ENCODE assay signal across 18 cellular contexts in the genomic region with DNA sequence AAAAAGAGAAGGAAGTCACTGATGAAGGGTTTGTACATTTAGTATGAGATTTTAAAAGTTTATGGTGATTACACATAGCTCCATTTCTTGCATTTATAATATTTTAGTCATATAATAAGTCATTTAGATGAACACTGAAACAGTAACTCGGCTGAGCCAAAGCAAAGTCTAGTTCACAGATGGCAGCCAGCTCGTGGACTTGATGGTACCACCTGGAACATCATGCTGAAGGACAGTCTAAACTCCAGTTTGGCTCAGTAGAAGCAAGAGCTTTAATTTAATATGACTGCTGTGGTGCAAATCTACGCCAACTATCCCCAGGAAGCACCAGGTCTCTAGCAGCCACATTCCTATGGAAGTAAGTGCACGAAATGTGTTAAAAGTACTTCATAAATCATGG.
"Had no signal": no experiment of that assay in that cellular context is flagged by ENCODE, and none has a peak within 500 bp of the region (broad histone marks: within the 10 kb centered on the region; RNA-seq: fewer than 3 reads in every experiment).

No MANE protein-coding gene starts in this region.

- H3K4me1 ChIP-seq: left lung, spleen, tibial nerve had no signal

- H3K27me3 Mint-ChIP-seq: activated CD4-positive, alpha-beta T cell treated with anti-CD3 and anti-CD28 coated beads, Interleukin-2, amount 10 ng/mL, durations not matched to agents 24 days and 14 days; activated naive CD8-positive, alpha-beta T cell; stimulated activated naive B cell treated with anti-CD40 and anti-IgM and Interleukin-4, amounts not matched to agents 10 μg/mL and 1 μg/mL and 100 μg/mL, for 72 hours had no signal

- H3K4me3 ChIP-seq: cardiac muscle cell, left lung, spleen, tibial nerve had no signal

- ATAC-seq: left lung; stimulated activated naive B cell treated with anti-CD40 and anti-IgM and Interleukin-4, amounts not matched to agents 10 μg/mL and 1 μg/mL and 100 μg/mL, for 72 hours; WTC11 had no signal

- H3K4me3 Mint-ChIP-seq: activated CD4-positive, alpha-beta T cell treated with anti-CD3 and anti-CD28 coated beads, Interleukin-2, amount 10 ng/mL, durations not matched to agents 24 days and 14 days; activated naive CD8-positive, alpha-beta T cell; activated T-helper 1 cell treated with anti-CD3 and anti-CD28 coated beads, Interleukin-12 subunit alpha, Interleukin-12 subunit beta, Interleukin-2, Interleukin-4 antibody, amounts not matched to agents 30 ng/mL and 10 ng/mL and 1 ng/mL, durations not matched to agents 14 hours and 24 hours and 36 hours; stimulated activated naive B cell treated with anti-CD40 and anti-IgM and Interleukin-4, amounts not matched to agents 10 μg/mL and 1 μg/mL and 100 μg/mL, for 72 hours; WTC11 had no signal

- H3K27ac ChIP-seq: cardiac muscle cell, left lung, spleen, tibial nerve had no signal

- H3K9me3 Mint-ChIP-seq: activated CD4-positive, alpha-beta T cell treated with anti-CD3 and anti-CD28 coated beads, Interleukin-2, amount 10 ng/mL, durations not matched to agents 24 days and 14 days; activated T-helper 1 cell treated with anti-CD3 and anti-CD28 coated beads, Interleukin-12 subunit alpha, Interleukin-12 subunit beta, Interleukin-2, Interleukin-4 antibody, amounts not matched to agents 30 ng/mL and 10 ng/mL and 1 ng/mL, durations not matched to agents 14 hours and 24 hours and 36 hours; stimulated activated naive B cell treated with anti-CD40 and anti-IgM and Interleukin-4, amounts not matched to agents 10 μg/mL and 1 μg/mL and 100 μg/mL, for 72 hours; WTC11 had no signal

- DNase-seq: activated CD4-positive, alpha-beta T cell treated with anti-CD3 and anti-CD28 coated beads, Interleukin-2, amount 10 ng/mL, durations not matched to agents 24 days and 14 days; activated CD8-positive, alpha-beta memory T cell treated with anti-CD3 and anti-CD28 coated beads, Interleukin-2, amount 50 U/mL, for 4 hours; amygdala; head of caudate nucleus; kidney; left lung; midbrain; occipital lobe; retina; spleen; stimulated activated CD4-positive, alpha-beta T cell treated with anti-CD3 and anti-CD28 coated beads, Interleukin-4, amount 100 ng/mL, for 4 hours; stimulated activated naive B cell treated with anti-CD40 and anti-IgM and Interleukin-4, amounts not matched to agents 10 μg/mL and 1 μg/mL and 100 μg/mL, for 72 hours; substantia nigra had no signal

- H3K27ac Mint-ChIP-seq: activated CD4-positive, alpha-beta T cell treated with anti-CD3 and anti-CD28 coated beads, Interleukin-2, amount 10 ng/mL, durations not matched to agents 24 days and 14 days; activated T-helper 1 cell treated with anti-CD3 and anti-CD28 coated beads, Interleukin-12 subunit alpha, Interleukin-12 subunit beta, Interleukin-2, Interleukin-4 antibody, amounts not matched to agents 30 ng/mL and 10 ng/mL and 1 ng/mL, durations not matched to agents 14 hours and 24 hours and 36 hours; stimulated activated naive B cell treated with anti-CD40 and anti-IgM and Interleukin-4, amounts not matched to agents 10 μg/mL and 1 μg/mL and 100 μg/mL, for 72 hours; WTC11 had no signal

- H3K27me3 ChIP-seq: cardiac muscle cell, left lung, spleen, tibial nerve had no signal

- H3K9me3 ChIP-seq: left lung, spleen, tibial nerve had no signal
